In the genomic region with DNA sequence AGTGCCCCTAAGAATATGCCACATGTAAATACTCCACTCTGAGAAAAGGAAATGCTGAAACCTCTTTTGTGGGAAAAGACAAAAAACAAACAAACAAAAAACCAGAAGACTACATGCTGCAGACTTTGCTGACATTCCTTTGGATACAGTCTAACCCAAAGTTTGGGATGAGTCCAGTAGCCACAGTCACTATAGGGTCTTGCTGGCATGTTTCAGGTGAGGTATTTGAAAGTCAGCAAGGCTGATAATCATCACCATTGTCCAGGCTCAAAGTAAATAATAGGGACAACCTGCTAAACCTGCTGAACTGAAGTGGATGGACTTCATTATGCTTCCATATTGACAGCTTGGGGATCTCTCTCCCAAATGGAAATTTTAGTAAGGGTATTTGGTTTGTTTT, we compare ENCODE assay signal across 20 cellular contexts.
DNase-seq lines count a peak whose midpoint lies in the region; ATAC-seq, FAIRE-seq and TF ChIP-seq lines count a peak whose summit lies in the region.
"Had no signal": no experiment of that assay in that cellular context is flagged by ENCODE, and none has a peak within 500 bp of the region (broad histone marks: within the 10 kb centered on the region; RNA-seq: fewer than 3 reads in every experiment).

No MANE protein-coding gene starts in this region.

- H3K4me2 ChIP-seq in PC-3 (ENCODE audit: low read length) = no peak overlapping the region

- POLR2A ChIA-PET in PC-3 (lab: Charles Lee; ENCODE audit: unreplicated experiment) = no interaction called here
- POLR2A ChIA-PET in CD4-positive, alpha-beta T cell (lab: Charles Lee) = no interaction called here

- no peaks in the 10 kb centered on the region for H3K4me1 Mint-ChIP-seq in CD4-positive, alpha-beta T cell (ENCODE audit: low read depth)
- H3K4me1 Mint-ChIP-seq: CD4-positive, CD25-positive, alpha-beta regulatory T cell; H9 had no signal

- H2AFZ ChIP-seq in PC-3 (ENCODE audit: low read length) = no peak overlapping the region

- H3F3A ChIP-seq in PC-3 (ENCODE audit: low read length, unreplicated experiment) = no peaks in the 10 kb centered on the region

- no peaks in the 10 kb centered on the region for H3K4me1 ChIP-seq in PC-3 (ENCODE audit: insufficient read depth, low read length)
- H3K4me1 ChIP-seq: BE2C, Caco-2 had no signal

- no peaks in the 10 kb centered on the region for H4K20me1 ChIP-seq in PC-3 (ENCODE audit: low read length)

- FAIRE-seq in H54 (lab: Jason Lieb, UNC) = peak; percentile 53
- FAIRE-seq: A204.1, D721Med, HepG2 had no signal

- no peak overlapping the region for H3K4me3 Mint-ChIP-seq in CD4-positive, alpha-beta T cell
- H3K4me3 Mint-ChIP-seq: CD4-positive, CD25-positive, alpha-beta regulatory T cell; H9; IgD-negative memory B cell had no signal

- H3K27ac ChIP-seq in PC-3 (ENCODE audit: low read length) = no peak overlapping the region
- no peak overlapping the region for H3K27ac ChIP-seq in CD4-positive, alpha-beta T cell (ENCODE audit: low read depth, low read length)

- H3K27ac Mint-ChIP-seq in CD4-positive, alpha-beta T cell = no peak overlapping the region
- H3K27ac Mint-ChIP-seq: CD4-positive, CD25-positive, alpha-beta regulatory T cell; H9; IgD-negative memory B cell had no signal

- intact Hi-C loops in PC-3 (cut with micrococcal nuclease) = no loop called here
- intact Hi-C loops in CD4-positive, alpha-beta T cell (cut with DNase I, micrococcal nuclease) = no loop called here

- no peaks in the 10 kb centered on the region for H3K27me3 Mint-ChIP-seq in CD4-positive, alpha-beta T cell
- H3K27me3 Mint-ChIP-seq: CD4-positive, CD25-positive, alpha-beta regulatory T cell; IgD-negative memory B cell had no signal

- H3K9me3 Mint-ChIP-seq in CD4-positive, alpha-beta T cell = peaks cover 3% of the 10 kb centered on the region
- H3K9me3 Mint-ChIP-seq: H9 had no signal

- ATAC-seq in PC-3 (no peak), GM19463 (IDR thresholded peaks at IDR 0.05; ENCODE audit: unreplicated experiment) (no peak)
- ATAC-seq in CD4-positive, alpha-beta T cell (ENCODE audit: poor library complexity) = no peak
- ATAC-seq: HepG2 had no signal

- no peaks in the 10 kb centered on the region for H3K9me2 ChIP-seq in PC-3 (replicated peaks; ENCODE audit: low read length)

- no peaks in the 10 kb centered on the region for H3K36me3 Mint-ChIP-seq in CD4-positive, alpha-beta T cell (ENCODE audit: low read depth)
- H3K36me3 Mint-ChIP-seq: CD4-positive, CD25-positive, alpha-beta regulatory T cell; IgD-negative memory B cell had no signal

- no peak overlapping the region for H3K9ac ChIP-seq in PC-3 (ENCODE audit: low read length)

- TF ChIP-seq POLR2A in H54 (IDR thresholded peaks at IDR 0.05; ENCODE audit: low read depth, low read length) = no peak

- no peaks in the 10 kb centered on the region for H3K36me3 ChIP-seq in PC-3 (ENCODE audit: low read depth, low read length)
- H3K36me3 ChIP-seq: BE2C had no signal

- CTCF ChIA-PET in PC-3 (lab: Charles Lee) = no interaction called here
- CTCF ChIA-PET in CD4-positive, alpha-beta T cell (lab: Charles Lee) = no interaction called here

- no peak for TF ChIP-seq CTCF in PC-3 (conservative IDR thresholded peaks at IDR 0.05; ENCODE audit: low read depth, low read length)
- no peak for TF ChIP-seq CTCF in CD4-positive, alpha-beta T cell (IDR thresholded peaks at IDR 0.05)

- H3K9me3 ChIP-seq in PC-3 (ENCODE audit: low read length) = no peaks in the 10 kb centered on the region
- no peaks in the 10 kb centered on the region for H3K9me3 ChIP-seq in CD4-positive, alpha-beta T cell (ENCODE audit: control insufficient read depth, low read length)
- H3K9me3 ChIP-seq: BE2C, Caco-2 had no signal

- no peaks in the 10 kb centered on the region for H3K79me2 ChIP-seq in PC-3 (ENCODE audit: low read length)

- DNase-seq in H54 (ENCODE audit: insufficient read length, low spot score) = no peak
- DNase-seq in PC-3 = peak; percentile 74
- DNase-seq in islet precursor cell = peak; percentile 57
- no peak for DNase-seq in SIG-M5 (lab: John Stamatoyannopoulos, UW)
- DNase-seq in CD4-positive, alpha-beta T cell = no peak
- DNase-seq in SW480 (ENCODE audit: low spot score) = no peak
- DNase-seq: ACHN; BE2C; C1 segment of cervical spinal cord; Caco-2; CD4-positive, CD25-positive, alpha-beta regulatory T cell; DMS79 treated with DMSO at 0.1 percent for 48 hours; GF-D8; GOT3; H9 had no signal

- BruUV-seq in PC-3 (replicated peaks; lab: Mats Ljungman, UMichigan) = no TSS peak

- no peak overlapping the region for H3K4me3 ChIP-seq in PC-3 (ENCODE audit: low read length)

- no peaks in the 10 kb centered on the region for H3K27me3 ChIP-seq in PC-3 (ENCODE audit: low read length)
- no peaks in the 10 kb centered on the region for H3K27me3 ChIP-seq in CD4-positive, alpha-beta T cell (ENCODE audit: control insufficient read depth, insufficient read depth, low read length)
- H3K27me3 ChIP-seq: BE2C had no signal

Comparison
In these comparisons a context has a peak if more than half of its experiments do, and no peak if none do; other contexts are left out.
1. DNase-seq: peak in PC-3 (single experiment) and islet precursor cell (single experiment); none in H54 (single experiment), SIG-M5 (single experiment), CD4-positive, alpha-beta T cell (0 of 10) and SW480 (single experiment).